18 cellular contexts compared by ENCODE assay signal in genomic region chr1:66779475-66780078, GRCh38. TPM values are rescaled to one million over a fixed set of nuclear protein-coding genes. Genes with fewer than 3 reads are reported as not detected.
DNase-seq lines count a peak whose midpoint lies in the region; ATAC-seq and TF ChIP-seq lines count a peak whose summit lies in the region.
"Had no signal": no experiment of that assay in that cellular context is flagged by ENCODE, and none has a peak within 500 bp of the region (broad histone marks: within the 10 kb centered on the region; RNA-seq: fewer than 3 reads in every experiment).

No MANE protein-coding gene starts in this region.

- TF ChIP-seq CTCF in Calu3 (IDR thresholded peaks at IDR 0.05; ENCODE audit: unreplicated experiment): no peak

- H3K36me3 ChIP-seq in adipocyte (ENCODE audit: control insufficient read depth, insufficient read depth, low read length, severe bottlenecking): no peaks in the 10 kb centered on the region
- H3K36me3 ChIP-seq: BE2C had no signal

- H3K27me3 Mint-ChIP-seq in activated naive CD4-positive, alpha-beta T cell treated with anti-CD3 and anti-CD28 coated beads, Interleukin-2, amount 50 U/mL, for 24 hours: no peaks in the 10 kb centered on the region
- H3K27me3 Mint-ChIP-seq in activated naive CD4-positive, alpha-beta T cell treated with anti-CD3 and anti-CD28 coated beads for 36 hours (ENCODE audit: low read depth): no peaks in the 10 kb centered on the region
- H3K27me3 Mint-ChIP-seq in Calu3 (ENCODE audit: unreplicated experiment): peaks cover 26% of the 10 kb centered on the region

- DNase-seq in activated naive CD4-positive, alpha-beta T cell treated with anti-CD3 and anti-CD28 coated beads for 36 hours: no peak
- peak; percentile 45 for DNase-seq in NCI-H69 (lab: John Stamatoyannopoulos, UW)
- no peak for DNase-seq in adipocyte (ENCODE audit: low read depth)
- no peak for DNase-seq in activated CD4-positive, alpha-beta T cell treated with anti-CD3 and anti-CD28 coated beads for 1 hour
- DNase-seq in Calu3: no peak
- DNase-seq: BE2C, EL, GF-D8, NCI-H1092 treated with DMSO at 0.1 percent for 48 hours, NCI-H2029 treated with DMSO at 0.1 percent for 48 hours, NCI-H2171 treated with DMSO at 0.1 percent for 48 hours, NCI-H526 treated with DMSO at 0.1 percent for 48 hours had no signal

- no peaks in the 10 kb centered on the region for H3K9me3 ChIP-seq in adipocyte (ENCODE audit: control insufficient read depth, low read length)
- H3K9me3 ChIP-seq: A549, BE2C had no signal

- no peak overlapping the region for H3K4me3 Mint-ChIP-seq in activated naive CD4-positive, alpha-beta T cell treated with anti-CD3 and anti-CD28 coated beads, Interleukin-2, amount 50 U/mL, for 24 hours
- H3K4me3 Mint-ChIP-seq in activated naive CD4-positive, alpha-beta T cell treated with anti-CD3 and anti-CD28 coated beads for 36 hours: no peak overlapping the region
- H3K4me3 Mint-ChIP-seq in Calu3 (ENCODE audit: low read depth, unreplicated experiment): no peak overlapping the region

- no peaks in the 10 kb centered on the region for H3K36me3 Mint-ChIP-seq in activated naive CD4-positive, alpha-beta T cell treated with anti-CD3 and anti-CD28 coated beads, Interleukin-2, amount 50 U/mL, for 24 hours
- H3K36me3 Mint-ChIP-seq in activated naive CD4-positive, alpha-beta T cell treated with anti-CD3 and anti-CD28 coated beads for 36 hours (ENCODE audit: low read depth): no peaks in the 10 kb centered on the region
- H3K36me3 Mint-ChIP-seq in Calu3 (ENCODE audit: insufficient read depth, unreplicated experiment): no peaks in the 10 kb centered on the region

- CTCF ChIA-PET in activated naive CD4-positive, alpha-beta T cell treated with anti-CD3 and anti-CD28 coated beads for 36 hours (lab: Charles Lee): interaction anchor here (0.6 kb wide), 1 partner anchor 200 kb away, joined by 3 read pairs; no protein-coding TSS in a partner anchor
- CTCF ChIA-PET in Calu3 (lab: Charles Lee): interaction anchor here (0.6 kb wide), 1 partner anchor 184 kb away, joined by 4 read pairs; no protein-coding TSS in a partner anchor

- no peak overlapping the region for H3K9ac ChIP-seq in adipocyte (ENCODE audit: low read length)

- peak overlapping the region; percentile 75 for H3K4me3 ChIP-seq in adipocyte (ENCODE audit: low read length)
- H3K4me3 ChIP-seq: A549 had no signal

- peaks cover 5% of the 10 kb centered on the region for H3K4me1 ChIP-seq in adipocyte (ENCODE audit: control insufficient read depth, insufficient read depth, low read length)
- H3K4me1 ChIP-seq: A549, BE2C had no signal

- no peak for ATAC-seq in HG03378 (IDR thresholded peaks at IDR 0.05; ENCODE audit: unreplicated experiment)
- ATAC-seq: A549, Panc1, SK-N-SH treated with all-trans-retinoic acid at 6 μM for 48 hours had no signal

- no peaks in the 10 kb centered on the region for H3K27me3 ChIP-seq in adipocyte (replicated peaks; ENCODE audit: control insufficient read depth, insufficient read depth, low read length)
- H3K27me3 ChIP-seq: BE2C had no signal

- H3K9me3 Mint-ChIP-seq in activated naive CD4-positive, alpha-beta T cell treated with anti-CD3 and anti-CD28 coated beads, Interleukin-2, amount 50 U/mL, for 24 hours: no peaks in the 10 kb centered on the region
- peaks cover 2% of the 10 kb centered on the region for H3K9me3 Mint-ChIP-seq in activated naive CD4-positive, alpha-beta T cell treated with anti-CD3 and anti-CD28 coated beads for 36 hours
- peaks cover 6% of the 10 kb centered on the region for H3K9me3 Mint-ChIP-seq in Calu3 (ENCODE audit: low read depth, unreplicated experiment)

- BruUV-seq in Calu3 (replicated peaks; lab: Mats Ljungman, UMichigan): no TSS peak

- peak overlapping the region; percentile 71 for H3K27ac Mint-ChIP-seq in activated naive CD4-positive, alpha-beta T cell treated with anti-CD3 and anti-CD28 coated beads, Interleukin-2, amount 50 U/mL, for 24 hours
- no peak overlapping the region for H3K27ac Mint-ChIP-seq in activated naive CD4-positive, alpha-beta T cell treated with anti-CD3 and anti-CD28 coated beads for 36 hours
- no peak overlapping the region for H3K27ac Mint-ChIP-seq in Calu3 (ENCODE audit: unreplicated experiment)

- intact Hi-C loops in activated naive CD4-positive, alpha-beta T cell treated with anti-CD3 and anti-CD28 coated beads for 36 hours (cut with micrococcal nuclease): loop anchor here (10.0 kb wide), 1 partner anchor 955 kb away; no protein-coding TSS in a partner anchor
- intact Hi-C loops in Calu3 (cut with micrococcal nuclease; ENCODE audit: unreplicated experiment): no loop called here

- no peaks in the 10 kb centered on the region for H3K4me1 Mint-ChIP-seq in activated naive CD4-positive, alpha-beta T cell treated with anti-CD3 and anti-CD28 coated beads, Interleukin-2, amount 50 U/mL, for 24 hours
- H3K4me1 Mint-ChIP-seq in activated naive CD4-positive, alpha-beta T cell treated with anti-CD3 and anti-CD28 coated beads for 36 hours (ENCODE audit: low read depth): peaks cover 4% of the 10 kb centered on the region
- H3K4me1 Mint-ChIP-seq in Calu3 (ENCODE audit: low read depth, unreplicated experiment): no peaks in the 10 kb centered on the region

RNA-seq across cellular contexts. Expression of gene INSL5, which starts 21.5 kb away (rescaled TPM):
- total RNA-seq in activated naive CD4-positive, alpha-beta T cell treated with anti-CD3 and anti-CD28 coated beads for 36 hours: not detected
- not detected in 2 replicates for total RNA-seq in Calu3 (2022)
- total RNA-seq: H1 had no signal

RNA-seq across cellular contexts. Expression of gene DYNLT5, which starts 27.3 kb away (rescaled TPM):
- not detected for total RNA-seq in activated naive CD4-positive, alpha-beta T cell treated with anti-CD3 and anti-CD28 coated beads for 36 hours
- total RNA-seq in Calu3 (2022): not detected in 2 replicates
